ENCODE assay signal across 1 cellular context in genomic region chr7:142603870-142604448, GRCh38.
TF ChIP-seq lines count a peak whose summit lies in the region.

No MANE protein-coding gene starts in this region.

TF ChIP-seq in GM23338, 12 proteins besides CTCF, POLR2A, EP300 and RAD21 (continued from another document):
- TF ChIP-seq NANOG (IDR thresholded peaks at IDR 0.05; ENCODE audit: borderline replicate concordance) (no peak), EZH2phosphoT487 (IDR thresholded peaks at IDR 0.05; ENCODE audit: unreplicated experiment) (no peak)
